22 cellular contexts compared by ENCODE assay signal in the genomic region with DNA sequence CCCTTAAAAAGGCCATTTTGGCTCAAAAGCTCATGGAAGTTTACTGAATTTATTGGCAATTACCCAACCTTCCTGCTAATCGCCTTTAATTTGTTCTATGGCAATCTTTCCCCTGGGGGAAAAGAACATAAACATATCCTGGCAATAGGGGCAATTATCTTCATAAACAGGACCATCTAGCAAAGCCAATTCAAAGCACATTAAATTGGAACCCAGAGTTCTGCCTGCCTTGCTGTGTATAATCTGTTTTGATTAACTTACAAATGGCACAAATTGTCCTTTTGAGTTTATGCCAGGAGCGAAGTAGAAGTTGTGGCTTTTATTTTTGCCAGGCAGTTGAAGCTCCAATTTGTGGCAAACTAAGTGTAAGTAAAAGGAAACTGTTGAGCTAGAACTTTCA.
DNase-seq lines count a peak whose midpoint lies in the region; ATAC-seq and TF ChIP-seq lines count a peak whose summit lies in the region.
"Had no signal": no experiment of that assay in that cellular context is flagged by ENCODE, and none has a peak within 500 bp of the region (broad histone marks: within the 10 kb centered on the region; RNA-seq: fewer than 3 reads in every experiment).

No MANE protein-coding gene starts in this region.

- POLR2A ChIA-PET in A673 (lab: Charles Lee; ENCODE audit: low non-redundant PET) = no interaction called here

- TF ChIP-seq CTCF in A673 (conservative IDR thresholded peaks at IDR 0.05; ENCODE audit: low read depth, low read length) = no peak
- no peak for TF ChIP-seq CTCF in BE2C (IDR thresholded peaks at IDR 0.05; ENCODE audit: low read depth, low read length)

- DNase-seq in A673 (ENCODE audit: low spot score) = peak; percentile 45
- peak; percentile 63 for DNase-seq in BE2C
- peak; percentile 82 for DNase-seq in NCI-H1436 treated with DMSO at 0.1 percent for 48 hours (lab: John Stamatoyannopoulos, UW)
- peak; percentile 12 for DNase-seq in SK-N-MC (ENCODE audit: low read depth, low spot score)
- DNase-seq in effector CD8-positive, alpha-beta T cell (lab: John Stamatoyannopoulos, UW) = no peak
- DNase-seq in A172 (ENCODE audit: low spot score) = no peak
- DNase-seq: CD8-positive, alpha-beta T cell; DMS79 treated with DMSO at 0.1 percent for 48 hours; GOT3; HFFc6; NCI-H1048; NCI-H2171; NCI-H510A treated with DMSO at 0.1 percent for 48 hours; OCI-M1; RPMI8226; SIG-M5; T-helper 2 cell had no signal

- intact Hi-C loops in A673 (cut with micrococcal nuclease; ENCODE audit: unreplicated experiment) = no loop called here

- H3K27me3 ChIP-seq in A673 (replicated peaks; ENCODE audit: insufficient read depth, low read depth, low read length, poor library complexity) (no peaks in the 10 kb centered on the region), BE2C (no peaks in the 10 kb centered on the region)
- H3K27me3 ChIP-seq: BLaER1 had no signal

- CTCF ChIA-PET in A673 (lab: Charles Lee) = no interaction called here

- no peaks in the 10 kb centered on the region for H3K36me3 ChIP-seq in A673 (ENCODE audit: insufficient read depth, low read length, poor library complexity, severe bottlenecking)
- no peaks in the 10 kb centered on the region for H3K36me3 ChIP-seq in BE2C
- H3K36me3 ChIP-seq in SK-N-MC (ENCODE audit: insufficient read depth, low read length) = no peaks in the 10 kb centered on the region
- H3K36me3 ChIP-seq: BLaER1 had no signal

- H3K9me3 ChIP-seq in A673 (ENCODE audit: low read depth, low read length, poor library complexity, severe bottlenecking) (no peaks in the 10 kb centered on the region), BE2C (peaks cover 2% of the 10 kb centered on the region; the same call in 1 of the 2 replicates), SK-N-MC (ENCODE audit: low read depth, low read length) (no peaks in the 10 kb centered on the region)
- H3K9me3 ChIP-seq: BLaER1 had no signal

- no peak overlapping the region for H3K9ac ChIP-seq in SK-N-MC (ENCODE audit: insufficient read length)
- H3K9ac ChIP-seq: BLaER1, KMS-11 had no signal

- H3K27ac ChIP-seq in A673 (ENCODE audit: low read depth, low read length, poor library complexity, severe bottlenecking) (no peak overlapping the region), SK-N-MC (peak overlapping the region; percentile 20; the same call in 1 of the 2 replicates)
- H3K27ac ChIP-seq: BLaER1, KMS-11 had no signal

- H3K4me3 ChIP-seq in A673 (ENCODE audit: low read depth, low read length, poor library complexity, severe bottlenecking) (no peak overlapping the region), BE2C (ENCODE audit: low read depth, low read length) (no peak overlapping the region), SK-N-MC (no peak overlapping the region; the same call in 1 of the 2 replicates)
- H3K4me3 ChIP-seq: BLaER1 had no signal

- peaks cover 11% of the 10 kb centered on the region for H3K4me1 ChIP-seq in A673 (ENCODE audit: insufficient read depth, low read length, poor library complexity, severe bottlenecking)
- H3K4me1 ChIP-seq in BE2C = peaks cover 23% of the 10 kb centered on the region
- H3K4me1 ChIP-seq: BLaER1 had no signal

- no TSS peak for BruUV-seq in A673 (replicated peaks; lab: Mats Ljungman, UMichigan)

- ATAC-seq in GM18858 (IDR thresholded peaks at IDR 0.05; ENCODE audit: unreplicated experiment) = no peak
- no peak for ATAC-seq in GM21367 (IDR thresholded peaks at IDR 0.05; ENCODE audit: unreplicated experiment)
- ATAC-seq: CD8-positive, alpha-beta T cell; HepG2 had no signal

Comparison
In these comparisons a context has a peak if more than half of its experiments do, and no peak if none do; other contexts are left out.
1. DNase-seq: peak in A673 (single experiment), BE2C (single experiment), NCI-H1436 treated with DMSO at 0.1 percent for 48 hours (single experiment) and SK-N-MC (single experiment); none in effector CD8-positive, alpha-beta T cell (single experiment) and A172 (single experiment).